In the genomic region with DNA sequence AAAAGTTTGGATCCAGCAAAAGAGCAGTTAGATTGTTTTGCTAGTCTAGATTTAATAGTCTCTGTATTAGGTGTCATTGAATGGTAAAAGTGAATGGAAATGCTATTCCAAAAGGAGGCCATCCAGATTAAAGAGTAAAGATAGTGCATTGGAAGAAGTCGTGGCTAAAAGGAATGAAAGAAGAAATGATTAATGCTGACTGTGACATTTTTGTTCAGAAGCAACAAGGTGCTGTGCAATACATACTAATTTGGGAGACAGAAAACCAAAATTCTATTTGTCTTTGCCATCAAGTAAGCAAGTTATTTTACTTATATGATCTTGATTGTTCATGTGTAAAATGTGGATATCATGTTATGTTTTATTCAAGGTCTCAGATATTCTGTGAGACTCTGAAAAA, we compare ENCODE assay signal across 20 cellular contexts.
DNase-seq lines count a peak whose midpoint lies in the region; ATAC-seq, FAIRE-seq and TF ChIP-seq lines count a peak whose summit lies in the region.
"Had no signal": no experiment of that assay in that cellular context is flagged by ENCODE, and none has a peak within 500 bp of the region (broad histone marks: within the 10 kb centered on the region; RNA-seq: fewer than 3 reads in every experiment).

No MANE protein-coding gene starts in this region.

- no peaks in the 10 kb centered on the region for H3K79me2 ChIP-seq in HepG2 (ENCODE audit: insufficient read depth, low read length)
- H3K79me2 ChIP-seq in K562 (ENCODE audit: control insufficient read depth, insufficient read depth, low read length): no peaks in the 10 kb centered on the region; the same call in 2 of the 3 replicates
- no peaks in the 10 kb centered on the region for H3K79me2 ChIP-seq in PC-3 (ENCODE audit: low read length)

- no TSS peak for BruUV-seq in HepG2 (replicated peaks; lab: Mats Ljungman, UMichigan)
- BruUV-seq in K562 (replicated peaks; lab: Mats Ljungman, UMichigan): no TSS peak
- BruUV-seq in PC-3 (replicated peaks; lab: Mats Ljungman, UMichigan): no TSS peak

- peaks cover 51% of the 10 kb centered on the region for H3K4me1 Mint-ChIP-seq in activated CD4-positive, alpha-beta T cell treated with anti-CD3 and anti-CD28 coated beads for 36 hours
- H3K4me1 Mint-ChIP-seq: B cell had no signal

- no peak for TF ChIP-seq POLR2A in HepG2 (IDR thresholded peaks at IDR 0.05; ENCODE audit: insufficient read depth in 1 of 2, low read depth in 2 of 2, low read length in 2 of 2)
- TF ChIP-seq POLR2A in right lobe of liver (IDR thresholded peaks at IDR 0.05): no peak
- no peak for TF ChIP-seq POLR2A in K562 (conservative IDR thresholded peaks at IDR 0.05)

- H3F3A ChIP-seq in PC-3 (ENCODE audit: low read length, unreplicated experiment): no peaks in the 10 kb centered on the region

- POLR2A ChIA-PET in activated CD4-positive, alpha-beta T cell treated with anti-CD3 and anti-CD28 coated beads for 36 hours (lab: Charles Lee): no interaction called here
- POLR2A ChIA-PET in HepG2 (lab: Yijun Ruan, JAX) (no interaction called here), K562 (lab: Yijun Ruan, JAX) (no interaction called here), PC-3 (lab: Charles Lee; ENCODE audit: unreplicated experiment) (no interaction called here)

- H3K4me3 ChIP-seq in HepG2 (replicated peaks in 1 of 3; ENCODE audit: insufficient read depth in 1 of 3, low read depth in 2 of 3, low read length in 3 of 3) (no peak overlapping the region), right lobe of liver (no peak overlapping the region), K562 (no peak overlapping the region), PC-3 (ENCODE audit: low read length) (no peak overlapping the region)

- H3K4me2 ChIP-seq in HepG2 (ENCODE audit: low read depth, low read length): no peak overlapping the region
- H3K4me2 ChIP-seq in K562 (ENCODE audit: insufficient read depth, low read length): no peak overlapping the region
- H3K4me2 ChIP-seq in PC-3 (ENCODE audit: low read length): no peak overlapping the region

- H3K9ac ChIP-seq in HepG2 (ENCODE audit: insufficient read depth, low read depth, low read length) (no peak overlapping the region), K562 (ENCODE audit: insufficient read depth in 1 of 2, low read depth in 2 of 2, low read length in 2 of 2) (no peak overlapping the region), PC-3 (ENCODE audit: low read length) (no peak overlapping the region)

- H3K27me3 ChIP-seq in HepG2 (ENCODE audit: control insufficient read depth in 1 of 2, insufficient read depth in 2 of 2, low read length in 2 of 2) (no peaks in the 10 kb centered on the region), right lobe of liver (no peaks in the 10 kb centered on the region), K562 (ENCODE audit: control insufficient read depth in 2 of 2, insufficient read depth in 2 of 2, low read length in 2 of 2) (no peaks in the 10 kb centered on the region), PC-3 (ENCODE audit: low read length) (no peaks in the 10 kb centered on the region)

- H3K9me1 ChIP-seq in K562 (ENCODE audit: control insufficient read depth, insufficient read depth, low read length): no peaks in the 10 kb centered on the region

- H2AFZ ChIP-seq in HepG2 (ENCODE audit: low read length): no peak overlapping the region
- H2AFZ ChIP-seq in K562 (ENCODE audit: low read depth, low read length): no peak overlapping the region
- H2AFZ ChIP-seq in PC-3 (ENCODE audit: low read length): no peak overlapping the region

- no peaks in the 10 kb centered on the region for H3K9me2 ChIP-seq in PC-3 (replicated peaks; ENCODE audit: low read length)

- no peak for TF ChIP-seq EP300 in HepG2 (IDR thresholded peaks at IDR 0.05; ENCODE audit: low read depth in 2 of 2, low read length in 2 of 2)
- no peak for TF ChIP-seq EP300 in HepG2 (CRISPR knock-in tag; IDR thresholded peaks at IDR 0.05; ENCODE audit: borderline replicate concordance)
- no peak for TF ChIP-seq EP300 in K562 (IDR thresholded peaks at IDR 0.05; ENCODE audit: low read length)

- no peak for ATAC-seq in activated CD4-positive, alpha-beta T cell treated with anti-CD3 and anti-CD28 coated beads for 36 hours
- no peak for ATAC-seq in HepG2
- ATAC-seq in right lobe of liver: no peak
- no peak for ATAC-seq in K562
- no peak for ATAC-seq in PC-3

- no peak for FAIRE-seq in HepG2 (lab: Jason Lieb, UNC)
- no peak for FAIRE-seq in K562 (lab: Jason Lieb, UNC)
- FAIRE-seq: HTR-8/SVneo had no signal

- peak overlapping the region; percentile 60 for H3K27ac Mint-ChIP-seq in activated CD4-positive, alpha-beta T cell treated with anti-CD3 and anti-CD28 coated beads for 36 hours
- H3K27ac Mint-ChIP-seq: B cell, HFFc6 had no signal

- no peak for TF ChIP-seq RAD21 in HepG2 (CRISPR knock-in tag; IDR thresholded peaks at IDR 0.05)
- no peak for TF ChIP-seq RAD21 in K562 (CRISPR knock-in tag; conservative IDR thresholded peaks at IDR 0.05 in 1 of 2, IDR thresholded peaks at IDR 0.05 in 1 of 2)

- H3K9me3 Mint-ChIP-seq in activated CD4-positive, alpha-beta T cell treated with anti-CD3 and anti-CD28 coated beads for 36 hours (ENCODE audit: low read depth): no peaks in the 10 kb centered on the region
- H3K9me3 Mint-ChIP-seq: HFFc6 had no signal

- H3K4me3 Mint-ChIP-seq in activated CD4-positive, alpha-beta T cell treated with anti-CD3 and anti-CD28 coated beads for 36 hours: no peak overlapping the region
- H3K4me3 Mint-ChIP-seq: B cell, HFFc6 had no signal

- WGBS in HepG2 (ENCODE audit: low lambda C conversion rate): 94% methylated on average over 1 of the region's 1 CpG
- WGBS in right lobe of liver (ENCODE audit: insufficient coverage, low coverage, low lambda C conversion rate, missing lambda C conversion rate): 80% methylated on average over 1 of the region's 1 CpG
- WGBS in K562 (ENCODE audit: insufficient coverage, low coverage, missing lambda C conversion rate): 25% methylated on average over 1 of the region's 1 CpG

- H3K36me3 ChIP-seq in HepG2 (replicated peaks in 1 of 2; ENCODE audit: control insufficient read depth in 1 of 2, insufficient read depth in 2 of 2, low read length in 2 of 2) (peaks cover 13 to 79% of the 10 kb centered on the region in 2 experiments; a peak in 4 of 5 replicates), right lobe of liver (peaks cover 0 to 59% (median 14%) of the 10 kb centered on the region in 4 donors), K562 (ENCODE audit: control insufficient read depth, insufficient read depth, low read length) (peaks cover 84% of the 10 kb centered on the region), PC-3 (ENCODE audit: low read depth, low read length) (peaks cover 13% of the 10 kb centered on the region; the same call in 1 of the 2 replicates)

- no peaks in the 10 kb centered on the region for H3K27me3 Mint-ChIP-seq in activated CD4-positive, alpha-beta T cell treated with anti-CD3 and anti-CD28 coated beads for 36 hours
- H3K27me3 Mint-ChIP-seq: B cell had no signal

- H3K27ac ChIP-seq in HepG2 (ENCODE audit: extremely low read length, insufficient read depth, low read length) (no peak overlapping the region), right lobe of liver (no peak overlapping the region), K562 (ENCODE audit: extremely low read depth, low read depth, low read length) (no peak overlapping the region), PC-3 (ENCODE audit: low read length) (no peak overlapping the region)

- no peak for TF ChIP-seq CTCF in HepG2 (CRISPR knock-in tag; IDR thresholded peaks at IDR 0.05)
- no peak for TF ChIP-seq CTCF in right lobe of liver (IDR thresholded peaks at IDR 0.05)
- no peak for TF ChIP-seq CTCF in K562 (IDR thresholded peaks at IDR 0.05 in 2 of 3, conservative IDR thresholded peaks at IDR 0.05 in 1 of 3; ENCODE audit: insufficient read depth in 2 of 3, low read depth in 1 of 3, low read length in 3 of 3)
- no peak for TF ChIP-seq CTCF in PC-3 (conservative IDR thresholded peaks at IDR 0.05; ENCODE audit: low read depth, low read length)

- CTCF ChIA-PET in activated CD4-positive, alpha-beta T cell treated with anti-CD3 and anti-CD28 coated beads for 36 hours (lab: Charles Lee): interaction anchor here (1.3 kb wide), 1 partner anchor 39 kb away, joined by 3 read pairs; no protein-coding TSS in a partner anchor
- CTCF ChIA-PET in HepG2 (lab: Yijun Ruan, JAX; ENCODE audit: low intra/inter-chr PET ratio, low total read pairs) (no interaction called here), K562 (lab: Yijun Ruan, JAX; ENCODE audit: low intra/inter-chr PET ratio) (no interaction called here), PC-3 (lab: Charles Lee) (no interaction called here)

- intact Hi-C loops in activated CD4-positive, alpha-beta T cell treated with anti-CD3 and anti-CD28 coated beads for 36 hours (cut with DNase I, micrococcal nuclease): no loop called here
- intact Hi-C loops in HepG2 (cut with micrococcal nuclease; ENCODE audit: unreplicated experiment) (no loop called here), right lobe of liver (cut with DNase I) (no loop called here), K562 (cut with micrococcal nuclease) (no loop called here), PC-3 (cut with micrococcal nuclease) (no loop called here)

- H3K36me3 Mint-ChIP-seq in activated CD4-positive, alpha-beta T cell treated with anti-CD3 and anti-CD28 coated beads for 36 hours (ENCODE audit: low read depth): peaks cover 68% of the 10 kb centered on the region

- no peak for DNase-seq in activated CD4-positive, alpha-beta T cell treated with anti-CD3 and anti-CD28 coated beads for 36 hours
- no peak for DNase-seq in activated CD4-positive, alpha-beta T cell treated with anti-CD3 and anti-CD28 coated beads for 48 hours
- DNase-seq in HepG2 (ENCODE audit: low spot score) (no peak), right lobe of liver (no peak), K562 (ENCODE audit: extremely low read depth in 1 of 4, low spot score in 3 of 4) (no peak), PC-3 (no peak), NCI-H2107 (lab: John Stamatoyannopoulos, UW) (no peak), COR-L47 (lab: John Stamatoyannopoulos, UW) (no peak)
- DNase-seq: 8988T, DMS153, GDM1, H7, HFFc6, NCI-H1105, NCI-H1694, NCI-H510A, NCI-H748 treated with DMSO at 0.1 percent for 48 hours, Right ventricle myocardium superior had no signal

- H3K4me1 ChIP-seq in HepG2 (ENCODE audit: insufficient read depth, low read length) (no peaks in the 10 kb centered on the region), right lobe of liver (no peaks in the 10 kb centered on the region), K562 (replicated peaks in 1 of 2; ENCODE audit: control insufficient read depth in 2 of 2, insufficient read depth in 2 of 2, low read length in 2 of 2) (no peaks in the 10 kb centered on the region), PC-3 (ENCODE audit: insufficient read depth, low read length) (no peaks in the 10 kb centered on the region)

- H4K20me1 ChIP-seq in HepG2 (ENCODE audit: insufficient read depth, low read length) (no peaks in the 10 kb centered on the region), K562 (replicated peaks; ENCODE audit: control insufficient read depth, insufficient read depth, low read length) (no peaks in the 10 kb centered on the region), PC-3 (ENCODE audit: low read length) (no peaks in the 10 kb centered on the region)

- H3K9me3 ChIP-seq in HepG2 (ENCODE audit: low read length) (no peaks in the 10 kb centered on the region), right lobe of liver (no peaks in the 10 kb centered on the region), K562 (replicated peaks; ENCODE audit: control insufficient read depth, insufficient read depth, low read depth, low read length) (no peaks in the 10 kb centered on the region), PC-3 (ENCODE audit: low read length) (no peaks in the 10 kb centered on the region)

- in situ Hi-C loops in HepG2 (cut with HindIII; ENCODE audit: extremely low pct_ligation_motif_present, low pct_unique_long_range_greater_than_20kb) (no loop called here), K562 (cut with MboI) (no loop called here)
